In genomic region chr2:23721454-23721826, GRCh38 we compare ENCODE assay signal across 20 cellular contexts.
"Had no signal": no experiment of that assay in that cellular context is flagged by ENCODE, and none has a peak within 500 bp of the region (broad histone marks: within the 10 kb centered on the region; RNA-seq: fewer than 3 reads in every experiment).

No MANE protein-coding gene starts in this region.

- H3K4me1 ChIP-seq: colonic mucosa, left lung, lower lobe of right lung, spleen, testis, uterus had no signal

- DNase-seq: colonic mucosa; dermis blood vessel endothelial cell; effector memory CD4-positive, alpha-beta T cell; head of caudate nucleus; left lung; lower lobe of right lung; naive B cell; sigmoid colon; spleen; stimulated activated CD4-positive, alpha-beta T cell treated with anti-CD3 and anti-CD28 coated beads, Interleukin-4, amount 100 ng/mL, for 4 hours; stimulated activated naive CD8-positive, alpha-beta T cell treated with anti-CD3 and anti-CD28 coated beads, Interleukin-15, Interleukin-2, amounts not matched to agents 100 U/mL and 50 U/mL, for 24 hours; substantia nigra; testis; tibial artery; uterus had no signal

- H3K9ac ChIP-seq: parathyroid adenoma had no signal

- H3K36me3 ChIP-seq: colonic mucosa, uterus had no signal

- H2AFZ ChIP-seq: parathyroid adenoma had no signal

- H3K27me3 ChIP-seq: colonic mucosa, esophagus muscularis mucosa, left lung, sigmoid colon, spleen, testis, tibial artery, uterus had no signal

- H3K4me3 ChIP-seq: colonic mucosa, esophagus muscularis mucosa, left lung, lower lobe of right lung, sigmoid colon, skin epidermis, spleen, testis, tibial artery, uterus had no signal

- H3K9me3 ChIP-seq: colonic mucosa, testis had no signal

- ATAC-seq: natural killer cell treated with Interleukin-12 subunit alpha and Interleukin-12 subunit beta and Interleukin-15 and Interleukin-18, amount 100 ng/mL, for 72 hours; stimulated activated memory B cell treated with anti-CD40 and anti-IgM and Interleukin-4, amounts not matched to agents 10 μg/mL and 1 μg/mL and 100 μg/mL, for 72 hours; stimulated activated naive CD8-positive, alpha-beta T cell treated with anti-CD3 and anti-CD28 coated beads, Interleukin-15, Interleukin-2, amounts not matched to agents 100 U/mL and 50 U/mL, for 24 hours had no signal

- H3K27ac ChIP-seq: colonic mucosa, esophagus muscularis mucosa, left lung, lower lobe of right lung, parathyroid adenoma, sigmoid colon, skin epidermis, spleen, testis, tibial artery, uterus had no signal
